Comparison of ENCODE assay signal across 1 cellular context in genomic region chr15:42133892-42134502, GRCh38.
A peak's percentile ranks its signal among the peaks of the same experiment; 100 is the strongest.
TF ChIP-seq lines count a peak whose summit lies in the region.

No MANE protein-coding gene starts in this region.

TF ChIP-seq in HepG2, 621 proteins besides CTCF, POLR2A, EP300 and RAD21 (continued from another document and continues in another):
- TF ChIP-seq, protein P1, sequence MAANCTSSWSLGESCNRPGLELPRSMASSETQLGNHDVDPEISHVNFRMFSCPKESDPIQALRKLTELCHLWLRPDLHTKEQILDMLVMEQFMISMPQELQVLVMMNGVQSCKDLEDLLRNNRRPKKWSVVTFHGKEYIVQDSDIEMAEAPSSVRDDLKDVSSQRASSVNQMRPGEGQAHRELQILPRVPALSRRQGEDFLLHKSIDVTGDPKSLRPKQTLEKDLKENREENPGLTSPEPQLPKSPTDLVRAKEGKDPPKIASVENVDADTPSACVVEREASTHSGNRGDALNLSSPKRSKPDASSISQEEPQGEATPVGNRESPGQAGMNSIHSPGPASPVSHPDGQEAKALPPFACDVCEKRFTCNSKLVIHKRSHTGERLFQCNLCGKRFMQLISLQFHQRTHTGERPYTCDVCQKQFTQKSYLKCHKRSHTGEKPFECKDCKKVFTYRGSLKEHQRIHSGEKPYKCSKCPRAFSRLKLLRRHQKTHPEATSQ (CRISPR knock-in tag; IDR thresholded peaks at IDR 0.05; ENCODE audit: borderline replicate concordance): no peak
- TF ChIP-seq PCBP2 (optimal IDR thresholded peaks at IDR 0.05; ENCODE audit: low read depth, low read length, poor library complexity, severe bottlenecking) (no peak), ZNF280D (CRISPR knock-in tag; IDR thresholded peaks at IDR 0.05) (0 out of 2 replicates have a peak, but pooled peaks have one; percentile 17), ZMYM3 (CRISPR knock-in tag; IDR thresholded peaks at IDR 0.05) (no peak), ZNF101 (CRISPR knock-in tag; IDR thresholded peaks at IDR 0.05; ENCODE audit: borderline replicate concordance, low read depth) (no peak), ZBTB8A (CRISPR knock-in tag; IDR thresholded peaks at IDR 0.05; ENCODE audit: borderline replicate concordance, low read depth) (no peak), ZNF142 (CRISPR knock-in tag; IDR thresholded peaks at IDR 0.05) (no peak), AGO2 (optimal IDR thresholded peaks at IDR 0.05; ENCODE audit: low read depth, low read length) (no peak), PCBP1 (IDR thresholded peaks at IDR 0.05; ENCODE audit: borderline replicate concordance, low read depth, low read length) (no peak), ARID4A (CRISPR knock-in tag; IDR thresholded peaks at IDR 0.05; ENCODE audit: borderline replicate concordance) (no peak), MED8 (CRISPR knock-in tag; IDR thresholded peaks at IDR 0.05; ENCODE audit: insufficient replicate concordance) (no peak), SMAD1 (CRISPR knock-in tag; IDR thresholded peaks at IDR 0.05; ENCODE audit: borderline replicate concordance, low read depth) (no peak), ARID3A (IDR thresholded peaks at IDR 0.05; ENCODE audit: low read depth, low read length) (no peak), STAG1 (CRISPR knock-in tag; IDR thresholded peaks at IDR 0.05) (peak; percentile 81), SP1 (IDR thresholded peaks at IDR 0.05) (no peak), SP1 (CRISPR knock-in tag; IDR thresholded peaks at IDR 0.05) (no peak), ZNF263 (CRISPR knock-in tag; IDR thresholded peaks at IDR 0.05) (peak; percentile 54; the same call in 1 of the 2 replicates), ZKSCAN8 (CRISPR knock-in tag; IDR thresholded peaks at IDR 0.05; ENCODE audit: borderline replicate concordance) (no peak), ELF1 (CRISPR knock-in tag; IDR thresholded peaks at IDR 0.05) (no peak), PATZ1 (CRISPR knock-in tag; IDR thresholded peaks at IDR 0.05) (peak; percentile 52; the same call in 1 of the 2 replicates)
- TF ChIP-seq, protein P2, sequence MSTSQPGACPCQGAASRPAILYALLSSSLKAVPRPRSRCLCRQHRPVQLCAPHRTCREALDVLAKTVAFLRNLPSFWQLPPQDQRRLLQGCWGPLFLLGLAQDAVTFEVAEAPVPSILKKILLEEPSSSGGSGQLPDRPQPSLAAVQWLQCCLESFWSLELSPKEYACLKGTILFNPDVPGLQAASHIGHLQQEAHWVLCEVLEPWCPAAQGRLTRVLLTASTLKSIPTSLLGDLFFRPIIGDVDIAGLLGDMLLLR (CRISPR knock-in tag; IDR thresholded peaks at IDR 0.05): no peak
- TF ChIP-seq, protein P3, sequence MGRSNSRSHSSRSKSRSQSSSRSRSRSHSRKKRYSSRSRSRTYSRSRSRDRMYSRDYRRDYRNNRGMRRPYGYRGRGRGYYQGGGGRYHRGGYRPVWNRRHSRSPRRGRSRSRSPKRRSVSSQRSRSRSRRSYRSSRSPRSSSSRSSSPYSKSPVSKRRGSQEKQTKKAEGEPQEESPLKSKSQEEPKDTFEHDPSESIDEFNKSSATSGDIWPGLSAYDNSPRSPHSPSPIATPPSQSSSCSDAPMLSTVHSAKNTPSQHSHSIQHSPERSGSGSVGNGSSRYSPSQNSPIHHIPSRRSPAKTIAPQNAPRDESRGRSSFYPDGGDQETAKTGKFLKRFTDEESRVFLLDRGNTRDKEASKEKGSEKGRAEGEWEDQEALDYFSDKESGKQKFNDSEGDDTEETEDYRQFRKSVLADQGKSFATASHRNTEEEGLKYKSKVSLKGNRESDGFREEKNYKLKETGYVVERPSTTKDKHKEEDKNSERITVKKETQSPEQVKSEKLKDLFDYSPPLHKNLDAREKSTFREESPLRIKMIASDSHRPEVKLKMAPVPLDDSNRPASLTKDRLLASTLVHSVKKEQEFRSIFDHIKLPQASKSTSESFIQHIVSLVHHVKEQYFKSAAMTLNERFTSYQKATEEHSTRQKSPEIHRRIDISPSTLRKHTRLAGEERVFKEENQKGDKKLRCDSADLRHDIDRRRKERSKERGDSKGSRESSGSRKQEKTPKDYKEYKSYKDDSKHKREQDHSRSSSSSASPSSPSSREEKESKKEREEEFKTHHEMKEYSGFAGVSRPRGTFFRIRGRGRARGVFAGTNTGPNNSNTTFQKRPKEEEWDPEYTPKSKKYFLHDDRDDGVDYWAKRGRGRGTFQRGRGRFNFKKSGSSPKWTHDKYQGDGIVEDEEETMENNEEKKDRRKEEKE (IDR thresholded peaks at IDR 0.05): no peak
